8 cellular contexts compared by ENCODE assay signal in genomic region chr19:58474997-58475713, GRCh38. TPM values are rescaled to one million over a fixed set of nuclear protein-coding genes. Genes with fewer than 3 reads are reported as not detected.
A peak's percentile ranks its signal among the peaks of the same experiment; 100 is the strongest.
DNase-seq lines count a peak whose midpoint lies in the region; ATAC-seq lines count a peak whose summit lies in the region.

No MANE protein-coding gene starts in this region.

- DNase-seq in DMS53 treated with DMSO at 0.1 percent for 48 hours (lab: John Stamatoyannopoulos, UW; ENCODE audit: unreplicated experiment) = peak; percentile 30
- DNase-seq in T-helper 9 cell = no peak
- no peak for DNase-seq in MV-4-11 (lab: John Stamatoyannopoulos, UW)

- H3K9me3 Mint-ChIP-seq in activated naive CD8-positive, alpha-beta T cell (ENCODE audit: low read depth) = no peaks in the 10 kb centered on the region

- 30% methylated on average over 27 of the region's 27 CpGs for WGBS in thymus

- H3K9me3 ChIP-seq in thymus (ENCODE audit: control insufficient read depth) = no peaks in the 10 kb centered on the region

- H3K4me1 ChIP-seq in thymus (ENCODE audit: control insufficient read depth, insufficient read depth, low read length) = peaks cover 14% of the 10 kb centered on the region

- no peaks in the 10 kb centered on the region for H3K27me3 ChIP-seq in layer of hippocampus (ENCODE audit: control insufficient read depth, insufficient read depth, low read length)
- no peaks in the 10 kb centered on the region for H3K27me3 ChIP-seq in thymus (ENCODE audit: control insufficient read depth, insufficient read depth)

- peaks cover 11% of the 10 kb centered on the region for H3K4me1 Mint-ChIP-seq in activated naive CD8-positive, alpha-beta T cell (ENCODE audit: low read depth)

- H3K36me3 ChIP-seq in thymus (ENCODE audit: control insufficient read depth, insufficient read depth) = peaks cover 35% of the 10 kb centered on the region

- H3K27ac ChIP-seq in layer of hippocampus (ENCODE audit: low read depth, low read length) (peak overlapping the region; percentile 96), thymus (ENCODE audit: low read depth) (peak overlapping the region; percentile 99)

- peak; percentile 5 for ATAC-seq in HG02885 (IDR thresholded peaks at IDR 0.05; ENCODE audit: poor library complexity, unreplicated experiment)
- no peak for ATAC-seq in GM18909 (IDR thresholded peaks at IDR 0.05; ENCODE audit: poor library complexity, unreplicated experiment)

- peak overlapping the region; percentile 92 for H3K4me3 Mint-ChIP-seq in activated naive CD8-positive, alpha-beta T cell

- H3K27ac Mint-ChIP-seq in activated naive CD8-positive, alpha-beta T cell = peak overlapping the region; percentile 95

- H3K27me3 Mint-ChIP-seq in activated naive CD8-positive, alpha-beta T cell = no peaks in the 10 kb centered on the region

- H3K36me3 Mint-ChIP-seq in activated naive CD8-positive, alpha-beta T cell = peaks cover 2% of the 10 kb centered on the region

- H3K4me3 ChIP-seq in thymus (ENCODE audit: low read length) = peak overlapping the region; percentile 63

RNA-seq across cellular contexts. Expression of gene ZNF446, which starts 1.0 kb away (rescaled TPM):
- polyA plus RNA-seq in thymus = 13.5 TPM

RNA-seq across cellular contexts. Expression of gene ZNF324, which starts 8.3 kb away (rescaled TPM):
- polyA plus RNA-seq in thymus = 5.6 TPM

RNA-seq across cellular contexts. Expression of gene ZNF324B, which starts 23.7 kb away (rescaled TPM):
- polyA plus RNA-seq in thymus = 3.1 TPM

RNA-seq across cellular contexts. Expression of gene ZNF132, which starts 35.2 kb away (rescaled TPM):
- polyA plus RNA-seq in thymus = 1.6 TPM

RNA-seq across cellular contexts. Expression of gene SLC27A5, which starts 36.6 kb away (rescaled TPM):
- polyA plus RNA-seq in thymus = 20.9 TPM
